8 cellular contexts compared by ENCODE assay signal in genomic region chr11:96207459-96208449, GRCh38.
A peak's percentile ranks its signal among the peaks of the same experiment; 100 is the strongest.
DNase-seq lines count a peak whose midpoint lies in the region; ATAC-seq and TF ChIP-seq lines count a peak whose summit lies in the region.

No MANE protein-coding gene starts in this region.

- H3K27ac ChIP-seq in parathyroid adenoma (peak overlapping the region; percentile 46), Karpas-422 (ENCODE audit: low read length) (no peak overlapping the region)

- H4K20me1 ChIP-seq in Karpas-422 (ENCODE audit: insufficient read depth, low read depth, low read length), result no peaks in the 10 kb centered on the region

- H2AFZ ChIP-seq in parathyroid adenoma (no peak overlapping the region), Karpas-422 (ENCODE audit: low read length) (no peak overlapping the region)

- H3K9me3 ChIP-seq in parathyroid adenoma (ENCODE audit: control insufficient read depth, low read length) (no peaks in the 10 kb centered on the region), Karpas-422 (ENCODE audit: low read length) (no peaks in the 10 kb centered on the region)

- no peaks in the 10 kb centered on the region for H3K27me3 ChIP-seq in parathyroid adenoma (ENCODE audit: control insufficient read depth, insufficient read depth, low read length)
- no peaks in the 10 kb centered on the region for H3K27me3 ChIP-seq in Karpas-422 (ENCODE audit: low read length)

- no peak for TF ChIP-seq CTCF in parathyroid adenoma (IDR thresholded peaks at IDR 0.05)

- H3K4me1 ChIP-seq in parathyroid adenoma (no peaks in the 10 kb centered on the region), Karpas-422 (ENCODE audit: low read length) (no peaks in the 10 kb centered on the region)

- no peaks in the 10 kb centered on the region for H3K36me3 ChIP-seq in parathyroid adenoma (ENCODE audit: control insufficient read depth, insufficient read depth, low read length)
- no peaks in the 10 kb centered on the region for H3K36me3 ChIP-seq in Karpas-422 (ENCODE audit: insufficient read depth, low read length)

- H3K9ac ChIP-seq in parathyroid adenoma, result no peak overlapping the region
- H3K9ac ChIP-seq in Karpas-422 (ENCODE audit: low read length), result no peak overlapping the region

- H3K4me2 ChIP-seq in parathyroid adenoma (ENCODE audit: low read length), result no peak overlapping the region
- H3K4me2 ChIP-seq in Karpas-422 (ENCODE audit: low read depth, low read length, poor library complexity, severe bottlenecking), result no peak overlapping the region

- no peak for ATAC-seq in HG02571 (IDR thresholded peaks at IDR 0.05; ENCODE audit: unreplicated experiment)
- ATAC-seq in GM21576 (IDR thresholded peaks at IDR 0.05; ENCODE audit: unreplicated experiment), result no peak

- DNase-seq in ELF-1 (ENCODE audit: low read depth, low spot score) (peak; percentile 73), NAMALWA (ENCODE audit: low spot score) (peak; percentile 36), SK-N-DZ (ENCODE audit: low spot score) (no peak), Karpas-422 (no peak)
- DNase-seq in central memory CD4-positive, alpha-beta T cell, result peak; percentile 54

- no peaks in the 10 kb centered on the region for H3K79me2 ChIP-seq in parathyroid adenoma
- H3K79me2 ChIP-seq in Karpas-422 (ENCODE audit: low read length), result no peaks in the 10 kb centered on the region

- no peaks in the 10 kb centered on the region for H3K9me2 ChIP-seq in Karpas-422 (replicated peaks; ENCODE audit: insufficient read depth, low read length)

- H3K4me3 ChIP-seq in parathyroid adenoma (ENCODE audit: low read depth, low read length) (no peak overlapping the region), Karpas-422 (ENCODE audit: low read length) (no peak overlapping the region)

Comparison
In these comparisons a context has a peak if more than half of its experiments do, and no peak if none do; other contexts are left out.
1. DNase-seq: peak in ELF-1 (single experiment), NAMALWA (single experiment) and central memory CD4-positive, alpha-beta T cell (single experiment); none in SK-N-DZ (single experiment) and Karpas-422 (single experiment).